8 cellular contexts compared by ENCODE assay signal in the genomic region with DNA sequence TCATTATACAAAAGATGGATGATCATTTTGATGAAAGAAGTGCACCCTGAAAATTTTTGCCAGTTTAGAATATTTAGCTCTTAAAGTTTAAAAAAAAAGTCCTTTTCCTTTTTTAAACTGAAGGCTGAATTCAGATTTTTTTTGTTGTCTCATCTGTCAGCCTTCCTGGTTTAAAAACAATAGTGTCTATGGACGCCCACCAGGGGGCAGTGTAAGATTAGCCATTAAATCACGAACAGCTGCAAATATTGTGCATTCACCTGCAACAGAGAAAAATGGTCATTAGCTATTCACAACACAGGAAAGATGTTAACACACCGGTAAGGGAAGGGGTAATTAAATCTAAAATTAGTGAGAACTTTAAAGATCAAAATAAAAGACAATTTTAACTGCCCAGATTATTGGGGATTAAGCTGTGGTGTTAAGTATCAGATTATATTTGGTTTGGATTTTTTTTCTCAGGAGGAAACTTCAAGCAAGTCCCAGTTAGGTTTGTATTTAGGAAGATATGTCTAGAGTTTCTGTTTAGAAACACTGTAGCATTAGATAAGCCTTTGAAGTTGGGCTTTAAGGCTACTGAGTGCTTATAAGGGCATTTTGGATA. TPM values are rescaled to one million over a fixed set of nuclear protein-coding genes. Genes with fewer than 3 reads are reported as not detected.
A peak's percentile ranks its signal among the peaks of the same experiment; 100 is the strongest.
DNase-seq lines count a peak whose midpoint lies in the region; ATAC-seq and TF ChIP-seq lines count a peak whose summit lies in the region.

No MANE protein-coding gene starts in this region.

- H3K9ac ChIP-seq in parathyroid adenoma, result no peak overlapping the region

- H3K9me3 ChIP-seq in parathyroid adenoma (ENCODE audit: control insufficient read depth, low read length) (no peaks in the 10 kb centered on the region), uterus (no peaks in the 10 kb centered on the region)

- H3K4me2 ChIP-seq in parathyroid adenoma (ENCODE audit: low read length), result no peak overlapping the region

- no peak for TF ChIP-seq POLR2A in uterus (IDR thresholded peaks at IDR 0.05)

- no peaks in the 10 kb centered on the region for H3K36me3 ChIP-seq in parathyroid adenoma (ENCODE audit: control insufficient read depth, insufficient read depth, low read length)
- no peaks in the 10 kb centered on the region for H3K36me3 ChIP-seq in uterus

- TF ChIP-seq CTCF in foreskin keratinocyte (conservative IDR thresholded peaks at IDR 0.05) (peak; percentile 74), parathyroid adenoma (IDR thresholded peaks at IDR 0.05) (peak; percentile 72), uterus (IDR thresholded peaks at IDR 0.05) (peak; percentile 82 to 90 (median 86))

- H2AFZ ChIP-seq in parathyroid adenoma, result no peak overlapping the region

- ATAC-seq in foreskin keratinocyte (no peak), GM21737 (IDR thresholded peaks at IDR 0.05; ENCODE audit: unreplicated experiment) (no peak)

- intact Hi-C loops in uterus (cut with DNase I; ENCODE audit: low total_unique reads), result loop anchor here (10.0 kb wide), 2 partner anchors 143 to 463 kb away; no protein-coding TSS in a partner anchor

- H3K4me3 ChIP-seq in parathyroid adenoma (ENCODE audit: low read depth, low read length) (no peak overlapping the region), uterus (no peak overlapping the region)

- no peaks in the 10 kb centered on the region for H3K79me2 ChIP-seq in parathyroid adenoma

- DNase-seq in COLO668 (lab: John Stamatoyannopoulos, UW; ENCODE audit: unreplicated experiment) (peak; percentile 67), LHCN-M2 (ENCODE audit: low read depth) (peak; percentile 50), RPMI7951 (ENCODE audit: low read depth) (peak; percentile 58), foreskin keratinocyte (peak in 1 of 2 donors; percentile 23), uterus (peak; percentile 65 to 76)
- DNase-seq in activated T-helper 1 cell treated with anti-CD3 and anti-CD28 coated beads, Interleukin-2, amount 50 U/mL, for 16 hours (ENCODE audit: low read depth in 1 of 2, low spot score in 1 of 2), result peak; percentile 43 to 66

- no peaks in the 10 kb centered on the region for H3K27me3 ChIP-seq in foreskin keratinocyte
- no peaks in the 10 kb centered on the region for H3K27me3 ChIP-seq in parathyroid adenoma (ENCODE audit: control insufficient read depth, insufficient read depth, low read length)
- no peaks in the 10 kb centered on the region for H3K27me3 ChIP-seq in uterus

- H3K27ac ChIP-seq in foreskin keratinocyte, result no peak overlapping the region
- H3K27ac ChIP-seq in parathyroid adenoma, result no peak overlapping the region
- H3K27ac ChIP-seq in uterus, result no peak overlapping the region

- H3K4me1 ChIP-seq in foreskin keratinocyte, result no peaks in the 10 kb centered on the region
- H3K4me1 ChIP-seq in parathyroid adenoma, result no peaks in the 10 kb centered on the region
- H3K4me1 ChIP-seq in uterus, result no peaks in the 10 kb centered on the region

RNA-seq across cellular contexts. Expression of a gene that starts 4.4 kb away (rescaled TPM):
- total RNA-seq in LHCN-M2 (2014; rRNA removed) (22.6 and 22.9 TPM in 2 replicates), foreskin keratinocyte (11.9 and 12.7 TPM in 2 replicates), uterus (10 to 100 TPM in 3 of 4 donors, 1 to 10 TPM in 1; 3.6 to 29.1 (median 21.7) TPM)
- 9.5 TPM for polyA plus RNA-seq in LHCN-M2 (2012)
- total RNA-seq in RPMI7951 (2014; rRNA removed; shearing (Covaris generic)), result 18.9 and 25.5 TPM in 2 replicates
- 5.0 and 5.6 TPM in 2 replicates for polyA plus RNA-seq in foreskin keratinocyte

RNA-seq across cellular contexts. Expression of a gene that starts 28.5 kb away (rescaled TPM):
- total RNA-seq in LHCN-M2 (2014; rRNA removed), result not detected in 2 replicates
- not detected for polyA plus RNA-seq in LHCN-M2 (2012)
- total RNA-seq in RPMI7951 (2014; rRNA removed; shearing (Covaris generic)), result not detected in 2 replicates
- total RNA-seq in foreskin keratinocyte, result not detected in 2 replicates
- not detected in 2 replicates for polyA plus RNA-seq in foreskin keratinocyte
- not detected for total RNA-seq in uterus
